6 cellular contexts compared by ENCODE assay signal in genomic region chr20:22908944-22909343, GRCh38.
"Had no signal": no experiment of that assay in that cellular context is flagged by ENCODE, and none has a peak within 500 bp of the region (broad histone marks: within the 10 kb centered on the region; RNA-seq: fewer than 3 reads in every experiment).

No MANE protein-coding gene starts in this region.

- H3K27ac Mint-ChIP-seq: GM23338, H9, IgD-negative memory B cell had no signal

- H3K4me1 Mint-ChIP-seq: IgD-negative memory B cell had no signal

- H3K36me3 Mint-ChIP-seq: IgD-negative memory B cell had no signal

- H3K4me3 ChIP-seq: GM23338 had no signal

- H3K27ac ChIP-seq: HL-60 had no signal

- DNase-seq: HCEC 1CT, KG1 had no signal

- H3K27me3 Mint-ChIP-seq: IgD-negative memory B cell had no signal

- H3K4me3 Mint-ChIP-seq: GM23338, H9, IgD-negative memory B cell had no signal
